ENCODE assay signal across 12 cellular contexts in the genomic region with DNA sequence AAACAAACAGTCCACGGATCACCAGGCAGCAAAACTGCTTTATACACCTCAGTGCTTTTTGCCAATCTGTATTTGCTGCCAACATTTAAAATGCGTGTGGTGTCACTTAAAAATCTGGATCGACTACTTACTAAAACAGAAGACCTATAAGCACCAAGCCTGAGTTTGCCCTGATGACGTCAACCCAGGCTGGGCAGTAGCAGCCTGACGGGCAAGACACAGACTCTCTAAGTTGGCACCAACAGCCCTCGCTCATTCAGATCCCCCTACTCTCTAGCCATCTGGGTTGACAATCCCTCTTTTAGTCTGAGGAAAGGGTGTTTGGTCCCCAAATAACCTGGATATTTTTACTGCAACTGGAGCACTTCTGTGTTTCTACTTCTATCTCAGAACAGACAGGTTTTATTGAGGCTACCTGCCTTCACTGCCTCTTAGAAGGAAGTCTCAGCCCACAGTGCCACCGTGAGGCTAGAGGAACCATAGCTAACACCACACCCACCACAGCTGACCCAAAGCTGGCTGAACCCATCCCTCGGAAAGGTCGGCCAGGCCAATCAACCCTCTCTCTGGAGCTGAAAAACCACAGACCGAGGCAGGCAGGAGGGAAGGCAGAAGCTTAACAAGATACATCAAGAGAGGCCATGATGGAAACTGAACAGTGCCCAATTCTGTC. TPM values are rescaled to one million over a fixed set of nuclear protein-coding genes. Genes with fewer than 3 reads are reported as not detected.
DNase-seq lines count a peak whose midpoint lies in the region; ATAC-seq and TF ChIP-seq lines count a peak whose summit lies in the region.
"Had no signal": no experiment of that assay in that cellular context is flagged by ENCODE, and none has a peak within 500 bp of the region (broad histone marks: within the 10 kb centered on the region; RNA-seq: fewer than 3 reads in every experiment).

No MANE protein-coding gene starts in this region.

- H3K18ac ChIP-seq in trophoblast cell (ENCODE audit: low read length) = no peak overlapping the region

- H4K20me1 ChIP-seq in osteoblast (ENCODE audit: insufficient read depth, low read length) = peaks cover 30% of the 10 kb centered on the region

- 0 out of 3 replicates have a peak, but pooled peaks have one; percentile 41 for ATAC-seq in RWPE2 (ENCODE audit: low read depth)
- no peak for ATAC-seq in GM18868 (IDR thresholded peaks at IDR 0.05; ENCODE audit: unreplicated experiment)
- ATAC-seq in HG02884 (IDR thresholded peaks at IDR 0.05; ENCODE audit: unreplicated experiment) = no peak

- no peak overlapping the region for H3K4ac ChIP-seq in trophoblast cell (ENCODE audit: low read depth, low read length)

- peaks cover 91% of the 10 kb centered on the region for H3K79me2 ChIP-seq in osteoblast (ENCODE audit: insufficient read depth, low read length)
- no peaks in the 10 kb centered on the region for H3K79me2 ChIP-seq in trophoblast cell (ENCODE audit: control insufficient read depth, insufficient read depth, low read length, poor library complexity)

- no peak overlapping the region for H4K91ac ChIP-seq in trophoblast cell (ENCODE audit: low read depth, low read length)

- no peak overlapping the region for H4K12ac ChIP-seq in trophoblast cell (ENCODE audit: low read depth, low read length)

- H2AFZ ChIP-seq in osteoblast (ENCODE audit: low read length) (peak overlapping the region; percentile 15), trophoblast cell (ENCODE audit: insufficient read depth, low read length, poor library complexity) (no peak overlapping the region)

- H3K36me3 ChIP-seq in RWPE2 (ENCODE audit: low read depth) (peaks cover 92% of the 10 kb centered on the region), osteoblast (ENCODE audit: insufficient read depth, low read length) (peaks cover 81% of the 10 kb centered on the region), trophoblast cell (ENCODE audit: control insufficient read depth in 1 of 2, insufficient read depth in 2 of 2, low read length in 2 of 2) (peaks cover 50 to 75% of the 10 kb centered on the region in 2 experiments)

- H3K4me2 ChIP-seq in osteoblast (ENCODE audit: insufficient read depth, low read length) (no peak overlapping the region), trophoblast cell (ENCODE audit: low read length) (no peak overlapping the region)

- H3K9me3 ChIP-seq in RWPE2 (ENCODE audit: severe bottlenecking) (no peaks in the 10 kb centered on the region), osteoblast (ENCODE audit: low read depth, low read length) (no peaks in the 10 kb centered on the region), trophoblast cell (ENCODE audit: insufficient read depth, low read depth, low read length) (no peaks in the 10 kb centered on the region)
- H3K9me3 ChIP-seq: adrenal gland had no signal

- peak; percentile 16; the same call in 1 of the 3 replicates for TF ChIP-seq CTCF in GM12872 (IDR thresholded peaks at IDR 0.05; ENCODE audit: insufficient read depth, low read depth, low read length)
- TF ChIP-seq CTCF in RWPE2 (IDR thresholded peaks at IDR 0.05; ENCODE audit: poor library complexity, severe bottlenecking) = peak; percentile 22
- TF ChIP-seq CTCF in fibroblast of villous mesenchyme (IDR thresholded peaks at IDR 0.05; ENCODE audit: insufficient read depth, low read depth, low read length) = peak; percentile 27
- TF ChIP-seq CTCF in osteoblast (IDR thresholded peaks at IDR 0.05; ENCODE audit: extremely low read depth, low read depth, low read length) = peak; percentile 43

- no peak overlapping the region for H2BK120ac ChIP-seq in trophoblast cell (ENCODE audit: insufficient read depth, low read length, poor library complexity)

- no peaks in the 10 kb centered on the region for H3K4me1 ChIP-seq in RWPE2 (ENCODE audit: insufficient read depth, poor library complexity, severe bottlenecking)
- H3K4me1 ChIP-seq in osteoblast (ENCODE audit: insufficient read depth, low read length) = peaks cover 14% of the 10 kb centered on the region
- no peaks in the 10 kb centered on the region for H3K4me1 ChIP-seq in trophoblast cell (ENCODE audit: control insufficient read depth in 1 of 2, insufficient read depth in 2 of 2, low read length in 2 of 2)

- no CpG with 5 or more reads among the region's 10 CpGs for WGBS in trophoblast cell (ENCODE audit: extremely low coverage, insufficient coverage, insufficient read length)

- H2AK5ac ChIP-seq in trophoblast cell (ENCODE audit: low read length) = no peak overlapping the region

- no peak overlapping the region for H3K9ac ChIP-seq in trophoblast cell (ENCODE audit: low read length)

- H3K27ac ChIP-seq in RWPE2 (ENCODE audit: poor library complexity, severe bottlenecking) (no peak overlapping the region), osteoblast (ENCODE audit: low read depth, low read length) (peak overlapping the region; percentile 60), trophoblast cell (ENCODE audit: low read depth, low read length) (no peak overlapping the region)
- H3K27ac ChIP-seq: adrenal gland had no signal

- no peak overlapping the region for H3K23ac ChIP-seq in trophoblast cell (ENCODE audit: low read length)

- H2BK12ac ChIP-seq in trophoblast cell (ENCODE audit: low read length) = no peak overlapping the region

- DNase-seq in RWPE2 (ENCODE audit: low spot score) (no peak), fibroblast of villous mesenchyme (ENCODE audit: low read depth) (peak; percentile 31), osteoblast (ENCODE audit: insufficient read length, low spot score, missing footprints) (no peak), RPMI8226 (no peak), trophoblast cell (no peak)
- DNase-seq: activated CD4-positive, CD25-positive, alpha-beta regulatory T cell; NCI-H446 treated with DMSO at 0.1 percent for 48 hours; stimulated activated naive CD4-positive, alpha-beta T cell treated with Interleukin-2 at 50 U/mL for 16 hours had no signal

- H4K8ac ChIP-seq in trophoblast cell (ENCODE audit: low read depth, low read length) = no peak overlapping the region

- H3K27me3 ChIP-seq in RWPE2 (ENCODE audit: insufficient read depth, poor library complexity, severe bottlenecking) (no peaks in the 10 kb centered on the region), osteoblast (ENCODE audit: insufficient read depth, low read length) (no peaks in the 10 kb centered on the region), trophoblast cell (ENCODE audit: insufficient read depth, low read length) (no peaks in the 10 kb centered on the region)
- H3K27me3 ChIP-seq: adrenal gland had no signal

- H2BK5ac ChIP-seq in trophoblast cell (ENCODE audit: low read depth, low read length, poor library complexity) = no peak overlapping the region

- H3K14ac ChIP-seq in trophoblast cell (ENCODE audit: low read length) = no peak overlapping the region

- H3K4me3 ChIP-seq in RWPE2 (ENCODE audit: severe bottlenecking) (no peak overlapping the region), fibroblast of villous mesenchyme (ENCODE audit: low read depth, low read length) (no peak overlapping the region), osteoblast (ENCODE audit: insufficient read depth, low read length) (no peak overlapping the region), trophoblast cell (ENCODE audit: low read depth, low read length) (no peak overlapping the region)
- H3K4me3 ChIP-seq: adrenal gland had no signal

- no peaks in the 10 kb centered on the region for H3K79me1 ChIP-seq in trophoblast cell (ENCODE audit: low read length)

RNA-seq across cellular contexts. Expression of gene SUGP2, which starts 6.9 kb away (rescaled TPM):
- total RNA-seq in fibroblast of villous mesenchyme = 39.3 and 57.4 TPM in 2 replicates
- 32.7 and 33.7 TPM in 2 replicates for total RNA-seq in osteoblast
- 48.0 and 52.2 TPM in 2 replicates for polyA plus RNA-seq in trophoblast cell (2013)

RNA-seq across cellular contexts. Expression of gene ARMC6, which starts 7.0 kb away (rescaled TPM):
- total RNA-seq in fibroblast of villous mesenchyme (37.1 and 42.8 TPM in 2 replicates), osteoblast (30.9 and 38.4 TPM in 2 replicates)
- 9.8 and 10.7 TPM in 2 replicates for polyA plus RNA-seq in trophoblast cell (2013)

RNA-seq across cellular contexts. Expression of gene SLC25A42, which starts 37.4 kb away (rescaled TPM):
- total RNA-seq in fibroblast of villous mesenchyme (5.8 and 9.1 TPM in 2 replicates), osteoblast (5.4 and 5.6 TPM in 2 replicates)
- 3.2 and 3.3 TPM in 2 replicates for polyA plus RNA-seq in trophoblast cell (2013)
